ENCODE assay signal across 20 cellular contexts in genomic region chr18:48843596-48843995, GRCh38.
A peak's percentile ranks its signal among the peaks of the same experiment; 100 is the strongest.
DNase-seq lines count a peak whose midpoint lies in the region; ATAC-seq and TF ChIP-seq lines count a peak whose summit lies in the region.
"Had no signal": no experiment of that assay in that cellular context is flagged by ENCODE, and none has a peak within 500 bp of the region (broad histone marks: within the 10 kb centered on the region; RNA-seq: fewer than 3 reads in every experiment).

No MANE protein-coding gene starts in this region.

- no peak overlapping the region for H3K4me3 Mint-ChIP-seq in activated naive CD4-positive, alpha-beta T cell treated with anti-CD3 and anti-CD28 coated beads, Interleukin-2, amount 50 U/mL, for 24 hours
- H3K4me3 Mint-ChIP-seq in endothelial cell (ENCODE audit: unreplicated experiment), result peak overlapping the region; percentile 7
- H3K4me3 Mint-ChIP-seq: endodermal cell, IgD-negative memory B cell had no signal

- in situ Hi-C loops in Panc1 (cut with HindIII; ENCODE audit: low pct_unique_long_range_greater_than_20kb, low sequenced_read_pairs), result loop anchor here (5.0 kb wide), 1 partner anchor 79 kb away; no protein-coding TSS in a partner anchor

- no peak for TF ChIP-seq POLR2A in spleen (IDR thresholded peaks at IDR 0.05)

- ATAC-seq in Panc1, result no peak
- no peak for ATAC-seq in HG03469 (IDR thresholded peaks at IDR 0.05; ENCODE audit: unreplicated experiment)
- no peak for ATAC-seq in HG03571 (IDR thresholded peaks at IDR 0.05; ENCODE audit: unreplicated experiment)

- H3K27ac ChIP-seq in Panc1 (ENCODE audit: low read length), result peak overlapping the region; percentile 68
- peak overlapping the region in 4 of 8 donors; percentile 76 to 89 (median 78) for H3K27ac ChIP-seq in spleen
- H3K27ac ChIP-seq: neural progenitor cell had no signal

- peaks cover 82% of the 10 kb centered on the region for H3K4me1 Mint-ChIP-seq in activated naive CD4-positive, alpha-beta T cell treated with anti-CD3 and anti-CD28 coated beads, Interleukin-2, amount 50 U/mL, for 24 hours
- peaks cover 61% of the 10 kb centered on the region for H3K4me1 Mint-ChIP-seq in endothelial cell (ENCODE audit: unreplicated experiment)

- peaks cover 11% of the 10 kb centered on the region for H3K9me3 Mint-ChIP-seq in activated naive CD4-positive, alpha-beta T cell treated with anti-CD3 and anti-CD28 coated beads, Interleukin-2, amount 50 U/mL, for 24 hours
- no peaks in the 10 kb centered on the region for H3K9me3 Mint-ChIP-seq in endothelial cell (ENCODE audit: unreplicated experiment)
- H3K9me3 Mint-ChIP-seq: endodermal cell had no signal

- BruUV-seq in Panc1 (replicated peaks; lab: Mats Ljungman, UMichigan), result no TSS peak

- intact Hi-C loops in Panc1 (cut with micrococcal nuclease; ENCODE audit: unreplicated experiment) (no loop called here), spleen (cut with DNase I; ENCODE audit: low total_unique reads) (no loop called here)

- no peaks in the 10 kb centered on the region for H3K27me3 Mint-ChIP-seq in activated naive CD4-positive, alpha-beta T cell treated with anti-CD3 and anti-CD28 coated beads, Interleukin-2, amount 50 U/mL, for 24 hours
- H3K27me3 Mint-ChIP-seq in endothelial cell (ENCODE audit: unreplicated experiment), result peaks cover 29% of the 10 kb centered on the region
- H3K27me3 Mint-ChIP-seq: IgD-negative memory B cell had no signal

- H3K9me3 ChIP-seq in Panc1 (ENCODE audit: control insufficient read depth, insufficient read depth, low read depth, low read length) (no peaks in the 10 kb centered on the region), spleen (no peaks in the 10 kb centered on the region)
- H3K9me3 ChIP-seq: MG63, transverse colon had no signal

- H3K27me3 ChIP-seq in Panc1 (ENCODE audit: control insufficient read depth, insufficient read depth, low read length) (no peaks in the 10 kb centered on the region), spleen (replicated peaks in 1 of 7) (no peaks in the 10 kb centered on the region)
- H3K27me3 ChIP-seq: MG63, neural progenitor cell, transverse colon had no signal

- no peak for TF ChIP-seq CTCF in Panc1 (IDR thresholded peaks at IDR 0.05)
- TF ChIP-seq CTCF in endothelial cell (IDR thresholded peaks at IDR 0.05; ENCODE audit: unreplicated experiment), result no peak
- no peak for TF ChIP-seq CTCF in spleen (IDR thresholded peaks at IDR 0.05 in 8 of 11, conservative IDR thresholded peaks at IDR 0.05 in 3 of 11)

- no peaks in the 10 kb centered on the region for H3K36me3 Mint-ChIP-seq in activated naive CD4-positive, alpha-beta T cell treated with anti-CD3 and anti-CD28 coated beads, Interleukin-2, amount 50 U/mL, for 24 hours
- H3K36me3 Mint-ChIP-seq in endothelial cell (ENCODE audit: low read depth, unreplicated experiment), result peaks cover 6% of the 10 kb centered on the region
- H3K36me3 Mint-ChIP-seq: neural progenitor cell had no signal

- WGBS in spleen, 5 donors, result 86 to 91% (median 89%) methylated on average over 4 of the region's 4 CpGs

- H3K4me1 ChIP-seq in Panc1 (ENCODE audit: control insufficient read depth, insufficient read depth, low read length) (peaks cover 52% of the 10 kb centered on the region), spleen (peaks cover 11 to 78% (median 56%) of the 10 kb centered on the region in 6 donors)

- no peaks in the 10 kb centered on the region for H3K36me3 ChIP-seq in Panc1 (ENCODE audit: control insufficient read depth, insufficient read depth, low read length)
- H3K36me3 ChIP-seq in spleen, result no peaks in the 10 kb centered on the region
- H3K36me3 ChIP-seq: MG63, neural progenitor cell, transverse colon had no signal

- peak overlapping the region; percentile 44 for H3K27ac Mint-ChIP-seq in activated naive CD4-positive, alpha-beta T cell treated with anti-CD3 and anti-CD28 coated beads, Interleukin-2, amount 50 U/mL, for 24 hours
- peak overlapping the region; percentile 64 for H3K27ac Mint-ChIP-seq in endothelial cell (ENCODE audit: unreplicated experiment)
- H3K27ac Mint-ChIP-seq: endodermal cell, IgD-negative memory B cell had no signal

- no peak for DNase-seq in activated naive CD4-positive, alpha-beta T cell treated with Interleukin-2 at 50 U/mL for 16 hours
- no peak for DNase-seq in Panc1 (ENCODE audit: low read depth, low spot score)
- DNase-seq in endothelial cell (ENCODE audit: low spot score), result no peak
- peak; percentile 54 for DNase-seq in spleen
- DNase-seq in 8988T, result no peak
- DNase-seq: DND-41; endodermal cell; MG63; midbrain; NCI-H1436; NCI-H524; small intestine; stimulated activated CD4-positive, alpha-beta T cell treated with anti-CD3 and anti-CD28 coated beads, Interleukin-2, amount 100 ng/mL, for 48 hours; stimulated activated naive CD8-positive, alpha-beta T cell treated with anti-CD3 and anti-CD28 coated beads, Interleukin-15, Interleukin-2, amounts not matched to agents 100 U/mL and 50 U/mL, for 24 hours; transverse colon had no signal

- H3K4me3 ChIP-seq in Panc1 (ENCODE audit: low read depth in 2 of 2, low read length in 2 of 2) (no peak overlapping the region), spleen (no peak overlapping the region)
- H3K4me3 ChIP-seq: MG63, neural progenitor cell, transverse colon had no signal

- POLR2A ChIA-PET in Panc1 (lab: Charles Lee), result no interaction called here

- CTCF ChIA-PET in Panc1 (lab: Charles Lee), result interaction anchor here (0.6 kb wide), 1 partner anchor 12 kb away, joined by 4 read pairs; no protein-coding TSS in a partner anchor
